8 cellular contexts compared by ENCODE assay signal in the genomic region with DNA sequence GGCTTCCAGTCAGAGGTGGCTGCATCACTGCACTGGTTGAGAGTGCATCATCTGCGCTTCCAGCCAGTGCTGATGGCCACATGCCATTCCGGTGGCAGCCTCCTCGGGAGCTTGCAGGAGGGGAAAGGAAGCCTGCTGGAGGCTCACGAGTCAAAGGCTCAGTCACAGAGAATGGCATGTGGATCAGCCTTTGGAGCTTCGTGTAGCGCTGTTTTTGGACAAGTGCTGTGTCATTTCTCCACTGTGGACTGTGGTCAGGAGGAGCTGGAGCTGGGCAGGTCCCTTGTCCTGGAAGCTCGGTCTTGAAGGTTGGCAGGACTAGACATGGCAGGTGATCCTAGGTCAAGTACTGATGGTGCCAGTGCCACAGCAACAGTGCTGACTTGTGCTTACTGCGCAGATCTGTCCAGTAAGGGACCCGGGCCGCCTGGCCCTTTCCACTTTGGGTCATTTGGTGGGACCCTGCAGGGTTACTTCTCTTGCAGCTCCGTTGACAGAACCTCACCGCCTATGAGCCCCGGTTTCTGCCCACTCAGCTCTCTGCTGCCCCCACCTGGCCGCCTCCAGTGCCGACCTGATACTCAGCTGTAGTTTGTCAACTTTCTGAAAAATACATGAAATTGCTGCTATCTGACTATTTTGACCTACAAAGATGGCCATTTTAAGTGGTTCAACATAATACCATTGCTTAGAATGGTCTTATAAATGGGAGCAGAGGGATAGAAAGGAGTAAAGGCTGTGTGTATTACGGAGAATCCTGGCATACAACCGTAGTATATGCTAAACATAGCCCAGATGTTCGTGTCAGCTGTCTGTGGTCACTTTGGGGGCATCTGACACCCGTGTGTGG. TPM values are rescaled to one million over a fixed set of nuclear protein-coding genes. Genes with fewer than 3 reads are reported as not detected.
A peak's percentile ranks its signal among the peaks of the same experiment; 100 is the strongest.
DNase-seq lines count a peak whose midpoint lies in the region; ATAC-seq and TF ChIP-seq lines count a peak whose summit lies in the region.

No MANE protein-coding gene starts in this region.

- no peak overlapping the region for H4K5ac ChIP-seq in H9 (ENCODE audit: insufficient read length, low read depth, low read length)

- intact Hi-C loops in CD14-positive monocyte (cut with micrococcal nuclease), result loop anchor here in 1 of 2 donors (10.0 kb wide), 2 partner anchors 154 to 464 kb away; no protein-coding TSS in a partner anchor

- H3K4me3 Mint-ChIP-seq in CD14-positive monocyte, result no peak overlapping the region
- H3K4me3 Mint-ChIP-seq in H9, result no peak overlapping the region
- H3K4me3 Mint-ChIP-seq in endothelial cell (ENCODE audit: unreplicated experiment), result no peak overlapping the region

- H3K27me3 Mint-ChIP-seq in CD14-positive monocyte (ENCODE audit: low read depth in 3 of 3) (peaks cover 0 to 5% (median 3%) of the 10 kb centered on the region in 3 donors), H9 (ENCODE audit: low read depth) (no peaks in the 10 kb centered on the region; the same call in none of the 2 replicates), endothelial cell (ENCODE audit: unreplicated experiment) (no peaks in the 10 kb centered on the region)

- no peaks in the 10 kb centered on the region for H3K79me2 ChIP-seq in H9 (ENCODE audit: insufficient read depth, low read length)

- no peaks in the 10 kb centered on the region for H4K20me1 ChIP-seq in H9 (ENCODE audit: control insufficient read depth, insufficient read depth, insufficient read length)

- H2BK120ac ChIP-seq in H9 (ENCODE audit: low read depth, low read length, poor library complexity, severe bottlenecking), result no peak overlapping the region

- H3K27ac ChIP-seq in H9 (ENCODE audit: insufficient read length, low read depth, low read length), result no peak overlapping the region

- H2AK5ac ChIP-seq in H9 (ENCODE audit: insufficient read length, low read length), result no peak overlapping the region

- H3K79me1 ChIP-seq in H9 (ENCODE audit: insufficient read depth, low read depth, low read length, poor library complexity, severe bottlenecking), result no peaks in the 10 kb centered on the region

- peak; percentile 93 for TF ChIP-seq CTCF in CD14-positive monocyte (IDR thresholded peaks at IDR 0.05)
- peak; percentile 94 for TF ChIP-seq CTCF in H9 (conservative IDR thresholded peaks at IDR 0.05)
- TF ChIP-seq CTCF in endothelial cell (IDR thresholded peaks at IDR 0.05; ENCODE audit: unreplicated experiment), result peak; percentile 90

- no peaks in the 10 kb centered on the region for H3K27me3 ChIP-seq in H9 (ENCODE audit: insufficient read depth, low read length)

- H2BK15ac ChIP-seq in H9 (ENCODE audit: low read depth, low read length), result no peak overlapping the region

- no CpG with 5 or more reads among the region's 19 CpGs for WGBS in H9 (ENCODE audit: extremely low coverage, insufficient read length, low lambda C conversion rate)

- H3K4ac ChIP-seq in H9 (ENCODE audit: low read depth, low read length), result no peak overlapping the region

- no peak overlapping the region for H3K56ac ChIP-seq in H9 (ENCODE audit: insufficient read length, low read depth, low read length)

- no peak overlapping the region for H3K9ac ChIP-seq in H9 (ENCODE audit: extremely low read depth, insufficient read length, low read length)

- H3K23me2 ChIP-seq in H9 (ENCODE audit: insufficient read length, low read depth, low read length, poor library complexity, severe bottlenecking), result no peaks in the 10 kb centered on the region

- peak; percentile 71 for DNase-seq in CD14-positive monocyte (ENCODE audit: low spot score)
- peak; percentile 76 for DNase-seq in H9
- DNase-seq in NOMO-1 (lab: John Stamatoyannopoulos, UW; ENCODE audit: unreplicated experiment in 2 of 2), result peak; percentile 69 to 81
- DNase-seq in activated CD8-positive, alpha-beta memory T cell treated with anti-CD3 and anti-CD28 coated beads, Interleukin-2, amount 50 U/mL, for 1 hour (ENCODE audit: extremely low read depth), result peak; percentile 31
- peak; percentile 86 for DNase-seq in endothelial cell (ENCODE audit: low spot score)
- peak; percentile 18 for DNase-seq in middle frontal gyrus (ENCODE audit: extremely low spot score, low spot score)
- DNase-seq in stimulated activated CD8-positive, alpha-beta memory T cell treated with anti-CD3 and anti-CD28 coated beads, Interleukin-2, amount 100 ng/mL, for 1 hour (ENCODE audit: low read depth in 2 of 2), result peak; percentile 44 to 59

- H4K8ac ChIP-seq in H9 (replicated peaks; ENCODE audit: insufficient read length, low read depth, low read length), result no peak overlapping the region

- no peak overlapping the region for H3K27ac Mint-ChIP-seq in CD14-positive monocyte
- no peak overlapping the region for H3K27ac Mint-ChIP-seq in H9
- H3K27ac Mint-ChIP-seq in endothelial cell (ENCODE audit: unreplicated experiment), result no peak overlapping the region

- H3K14ac ChIP-seq in H9 (ENCODE audit: insufficient read depth, low read length), result no peak overlapping the region

- no peak overlapping the region for H3K18ac ChIP-seq in H9 (ENCODE audit: insufficient read length, low read depth, low read length)

- H3K4me1 Mint-ChIP-seq in CD14-positive monocyte, result peaks cover 10% of the 10 kb centered on the region
- peaks cover 3 to 15% of the 10 kb centered on the region in 2 experiments for H3K4me1 Mint-ChIP-seq in H9
- no peaks in the 10 kb centered on the region for H3K4me1 Mint-ChIP-seq in endothelial cell (ENCODE audit: unreplicated experiment)

- H3K4me2 ChIP-seq in H9 (ENCODE audit: insufficient read depth, insufficient read length, low read length), result no peak overlapping the region

- no peak overlapping the region for H2BK5ac ChIP-seq in H9 (ENCODE audit: insufficient read length, low read length)

- H3K23ac ChIP-seq in H9 (ENCODE audit: insufficient read length, low read depth, low read length), result no peak overlapping the region

- no peaks in the 10 kb centered on the region for H3K4me1 ChIP-seq in H9 (ENCODE audit: insufficient read depth, low read length)

- H3K36me3 Mint-ChIP-seq in CD14-positive monocyte (no peaks in the 10 kb centered on the region), H9 (ENCODE audit: insufficient read depth in 1 of 3, low read depth in 3 of 3) (peaks cover 0 to 14% (median 7%) of the 10 kb centered on the region in 3 experiments; a peak in 4 of 7 replicates), endothelial cell (ENCODE audit: low read depth, unreplicated experiment) (peaks cover 3% of the 10 kb centered on the region)

- no peak overlapping the region for H2BK12ac ChIP-seq in H9 (ENCODE audit: insufficient read length, low read depth, low read length)

- no peak overlapping the region for H2AFZ ChIP-seq in H9 (ENCODE audit: low read length)

- H3T11ph ChIP-seq in H9 (ENCODE audit: low read length), result no peak overlapping the region

- no peak for ATAC-seq in GM21528 (IDR thresholded peaks at IDR 0.05; ENCODE audit: low FRiP score, unreplicated experiment)

- H4K91ac ChIP-seq in H9 (ENCODE audit: insufficient read length, low read depth, low read length), result no peak overlapping the region

- H2BK20ac ChIP-seq in H9 (ENCODE audit: low read depth, low read length, poor library complexity, severe bottlenecking), result no peak overlapping the region

- H3K9me3 Mint-ChIP-seq in CD14-positive monocyte (peaks cover 3 to 14% (median 6%) of the 10 kb centered on the region in 7 donors), H9 (peaks cover 20 to 21% of the 10 kb centered on the region in 2 experiments), endothelial cell (ENCODE audit: unreplicated experiment) (no peaks in the 10 kb centered on the region)

- H3K9me3 ChIP-seq in H9 (ENCODE audit: control insufficient read depth, low read depth, low read length), result peaks cover 6% of the 10 kb centered on the region

RNA-seq across cellular contexts. Expression of a gene that starts 27.6 kb away (rescaled TPM):
- under 1 TPM in 1 of 2 donors, not detected in 1; 0.04 TPM for polyA plus RNA-seq in CD14-positive monocyte
- total RNA-seq in H9 (2021), result not detected in 2 replicates
- total RNA-seq in endothelial cell (ENCODE audit: unreplicated experiment), result not detected

Comparison
In these comparisons a context has a peak if more than half of its experiments do, and no peak if none do; other contexts are left out.
1. DNase-seq: peak in every context shown above with its lines; median percentile 86 in endothelial cell; 76 in H9; 75 in NOMO-1; 71 in CD14-positive monocyte; 52 in stimulated activated CD8-positive, alpha-beta memory T cell treated with anti-CD3 and anti-CD28 coated beads, Interleukin-2, amount 100 ng/mL, for 1 hour; 31 in activated CD8-positive, alpha-beta memory T cell treated with anti-CD3 and anti-CD28 coated beads, Interleukin-2, amount 50 U/mL, for 1 hour; 18 in middle frontal gyrus.